26 cellular contexts compared by ENCODE assay signal in genomic region chr2:222909276-222909675, GRCh38. TPM values are rescaled to one million over a fixed set of nuclear protein-coding genes. Genes with fewer than 3 reads are reported as not detected.
DNase-seq lines count a peak whose midpoint lies in the region; ATAC-seq lines count a peak whose summit lies in the region.
"Had no signal": no experiment of that assay in that cellular context is flagged by ENCODE, and none has a peak within 500 bp of the region (broad histone marks: within the 10 kb centered on the region; RNA-seq: fewer than 3 reads in every experiment).

No MANE protein-coding gene starts in this region.

- peaks cover 12% of the 10 kb centered on the region for H3K4me1 ChIP-seq in iPS-15b (ENCODE audit: control insufficient read depth, insufficient read depth, low read length)

- H3K9me3 Mint-ChIP-seq in activated naive CD8-positive, alpha-beta T cell treated with anti-CD3 and anti-CD28 coated beads, Interleukin-2, amount 10 ng/mL, durations not matched to agents 7 days and 5 days, result no peaks in the 10 kb centered on the region
- H3K9me3 Mint-ChIP-seq in activated naive CD8-positive, alpha-beta T cell treated with anti-CD3 and anti-CD28 coated beads, Interleukin-2, amount 50 U/mL, for 24 hours, result no peaks in the 10 kb centered on the region
- H3K9me3 Mint-ChIP-seq: activated T-cell treated with anti-CD3 and anti-CD28 coated beads, Interleukin-2, amount 50 U/mL, for 4 hours; neural progenitor cell had no signal

- H3K9ac ChIP-seq in iPS-15b (ENCODE audit: low read depth, low read length), result peak overlapping the region; percentile 9
- H3K9ac ChIP-seq: neural progenitor cell had no signal

- ATAC-seq in activated naive CD8-positive, alpha-beta T cell treated with anti-CD3 and anti-CD28 coated beads, Interleukin-2, amount 10 ng/mL, durations not matched to agents 7 days and 5 days (ENCODE audit: low read depth), result no peak
- no peak for ATAC-seq in activated naive CD8-positive, alpha-beta T cell treated with anti-CD3 and anti-CD28 coated beads, Interleukin-2, amount 50 U/mL, for 24 hours
- no peak for ATAC-seq in HG03520 (IDR thresholded peaks at IDR 0.05; ENCODE audit: unreplicated experiment)
- ATAC-seq in HG03442 (IDR thresholded peaks at IDR 0.05; ENCODE audit: unreplicated experiment), result no peak
- ATAC-seq: activated T-cell treated with anti-CD3 and anti-CD28 coated beads, Interleukin-2, amount 50 U/mL, for 4 hours; lower lobe of right lung; mucosa of descending colon; Panc1; upper lobe of right lung had no signal

- peak overlapping the region; percentile 37 for H3K27ac Mint-ChIP-seq in activated naive CD8-positive, alpha-beta T cell treated with anti-CD3 and anti-CD28 coated beads, Interleukin-2, amount 10 ng/mL, durations not matched to agents 7 days and 5 days
- H3K27ac Mint-ChIP-seq in activated naive CD8-positive, alpha-beta T cell treated with anti-CD3 and anti-CD28 coated beads, Interleukin-2, amount 50 U/mL, for 24 hours, result no peak overlapping the region
- H3K27ac Mint-ChIP-seq: neural progenitor cell had no signal

- H3K9me3 ChIP-seq in KOPT-K1 (ENCODE audit: insufficient read depth, low read length, poor library complexity, severe bottlenecking), result no peaks in the 10 kb centered on the region
- H3K9me3 ChIP-seq in iPS-15b (ENCODE audit: control insufficient read depth, insufficient read depth, low read length), result no peaks in the 10 kb centered on the region
- H3K9me3 ChIP-seq: lower lobe of right lung, MG63, mucosa of descending colon, prostate gland, upper lobe of right lung had no signal

- no peaks in the 10 kb centered on the region for H3K27me3 Mint-ChIP-seq in activated naive CD8-positive, alpha-beta T cell treated with anti-CD3 and anti-CD28 coated beads, Interleukin-2, amount 10 ng/mL, durations not matched to agents 7 days and 5 days
- H3K27me3 Mint-ChIP-seq in activated naive CD8-positive, alpha-beta T cell treated with anti-CD3 and anti-CD28 coated beads, Interleukin-2, amount 50 U/mL, for 24 hours, result no peaks in the 10 kb centered on the region

- H3K4me3 Mint-ChIP-seq in activated naive CD8-positive, alpha-beta T cell treated with anti-CD3 and anti-CD28 coated beads, Interleukin-2, amount 10 ng/mL, durations not matched to agents 7 days and 5 days, result no peak overlapping the region
- no peak overlapping the region for H3K4me3 Mint-ChIP-seq in activated naive CD8-positive, alpha-beta T cell treated with anti-CD3 and anti-CD28 coated beads, Interleukin-2, amount 50 U/mL, for 24 hours
- H3K4me3 Mint-ChIP-seq: activated T-cell treated with anti-CD3 and anti-CD28 coated beads, Interleukin-2, amount 50 U/mL, for 4 hours; neural progenitor cell had no signal

- peaks cover 30% of the 10 kb centered on the region for H3K36me3 Mint-ChIP-seq in activated naive CD8-positive, alpha-beta T cell treated with anti-CD3 and anti-CD28 coated beads, Interleukin-2, amount 10 ng/mL, durations not matched to agents 7 days and 5 days
- peaks cover 10% of the 10 kb centered on the region for H3K36me3 Mint-ChIP-seq in activated naive CD8-positive, alpha-beta T cell treated with anti-CD3 and anti-CD28 coated beads, Interleukin-2, amount 50 U/mL, for 24 hours (ENCODE audit: low read depth)

- H3K27me3 ChIP-seq in iPS-15b (ENCODE audit: control insufficient read depth, insufficient read depth, low read length), result no peaks in the 10 kb centered on the region
- H3K27me3 ChIP-seq: MG63, neural progenitor cell, upper lobe of right lung had no signal

- H3K36me3 ChIP-seq in KOPT-K1 (ENCODE audit: insufficient read depth, low read length), result peaks cover 43% of the 10 kb centered on the region
- H3K36me3 ChIP-seq in iPS-15b (ENCODE audit: control insufficient read depth, insufficient read depth, low read length), result peaks cover 6% of the 10 kb centered on the region
- H3K36me3 ChIP-seq: prostate gland had no signal

- H3K27ac ChIP-seq in KOPT-K1 (ENCODE audit: low read depth, low read length, poor library complexity, severe bottlenecking), result peak overlapping the region; percentile 62
- H3K27ac ChIP-seq: lower lobe of right lung, neural progenitor cell, prostate gland, upper lobe of right lung had no signal

- POLR2A ChIA-PET in activated naive CD8-positive, alpha-beta T cell treated with anti-CD3 and anti-CD28 coated beads, Interleukin-2, amount 10 ng/mL, durations not matched to agents 7 days and 5 days (lab: Charles Lee), result no interaction called here

- peaks cover 25% of the 10 kb centered on the region for H3K4me1 Mint-ChIP-seq in activated naive CD8-positive, alpha-beta T cell treated with anti-CD3 and anti-CD28 coated beads, Interleukin-2, amount 10 ng/mL, durations not matched to agents 7 days and 5 days
- peaks cover 33% of the 10 kb centered on the region for H3K4me1 Mint-ChIP-seq in activated naive CD8-positive, alpha-beta T cell treated with anti-CD3 and anti-CD28 coated beads, Interleukin-2, amount 50 U/mL, for 24 hours

- no peak for DNase-seq in activated naive CD8-positive, alpha-beta T cell treated with anti-CD3 and anti-CD28 coated beads, Interleukin-2, amount 10 ng/mL, durations not matched to agents 7 days and 5 days
- DNase-seq in activated naive CD8-positive, alpha-beta T cell treated with anti-CD3 and anti-CD28 coated beads, Interleukin-2, amount 50 U/mL, for 24 hours, result no peak
- no peak for DNase-seq in GM19240 (ENCODE audit: insufficient read length, low spot score)
- no peak for DNase-seq in stimulated activated CD4-positive, alpha-beta T cell treated with anti-CD3 and anti-CD28 coated beads, Interleukin-1b, Interleukin-23, amount 100 ng/mL, for 48 hours
- DNase-seq: activated CD4-positive, CD25-positive, alpha-beta regulatory T cell treated with anti-CD3 and anti-CD28 coated beads, Interleukin-2, amount 50 U/mL, for 72 hours; activated naive CD4-positive, alpha-beta T cell treated with anti-CD3 and anti-CD28 coated beads, Interleukin-2, amount 50 U/mL, for 16 hours; activated T-cell treated with anti-CD3 and anti-CD28 coated beads, Interleukin-2, amount 50 U/mL, for 4 hours; central memory CD4-positive, alpha-beta T cell; COR-L47; DMS79; HCEC 1CT; lower lobe of right lung; MG63; mucosa of descending colon; NCI-H1436; NCI-H2107; NCI-H446 treated with DMSO at 0.1 percent for 48 hours; SHP77 treated with DMSO at 0.1 percent for 48 hours; upper lobe of right lung had no signal

- H3K4me3 ChIP-seq in iPS-15b (ENCODE audit: low read depth, low read length), result no peak overlapping the region
- H3K4me3 ChIP-seq: lower lobe of right lung, MG63, mucosa of descending colon, neural progenitor cell, prostate gland, upper lobe of right lung had no signal

RNA-seq across cellular contexts. Expression of gene ACSL3, which starts 48.4 kb away (rescaled TPM):
- total RNA-seq in activated naive CD8-positive, alpha-beta T cell treated with anti-CD3 and anti-CD28 coated beads, Interleukin-2, amount 10 ng/mL, durations not matched to agents 7 days and 5 days, result 10 to 100 TPM; 47.7 to 50.9 TPM
